ENCODE assay signal across 2 cellular contexts in genomic region chr6:8084586-8084985, GRCh38.
TF ChIP-seq lines count a peak whose summit lies in the region.

No MANE protein-coding gene starts in this region.

TF ChIP-seq in IMR-90, 13 proteins besides CTCF, POLR2A, EP300 and RAD21 (continued from another document):
- TF ChIP-seq FOS (IDR thresholded peaks at IDR 0.05; ENCODE audit: low read depth, low read length) (no peak), CEBPB (IDR thresholded peaks at IDR 0.05; ENCODE audit: low read depth, low read length) (no peak), MXI1 (IDR thresholded peaks at IDR 0.05; ENCODE audit: borderline replicate concordance, low read depth, low read length) (no peak), NFE2L2 (IDR thresholded peaks at IDR 0.05; ENCODE audit: low read depth, low read length) (no peak), RCOR1 (IDR thresholded peaks at IDR 0.05; ENCODE audit: insufficient replicate concordance, low read length) (no peak), MAFK (IDR thresholded peaks at IDR 0.05; ENCODE audit: low read depth, low read length) (no peak)

TF ChIP-seq in liver, 16 proteins besides CTCF, POLR2A, EP300 and RAD21 (continued from another document):
- TF ChIP-seq REST (IDR thresholded peaks at IDR 0.05) (no peak), HNF4G (IDR thresholded peaks at IDR 0.05) (no peak), MAX (IDR thresholded peaks at IDR 0.05) (no peak), GABPA (IDR thresholded peaks at IDR 0.05 in 1 of 2, conservative IDR thresholded peaks at IDR 0.05 in 1 of 2) (no peak), TAF1 (conservative IDR thresholded peaks at IDR 0.05) (no peak), ZBTB33 (IDR thresholded peaks at IDR 0.05) (no peak), FOXA2 (IDR thresholded peaks at IDR 0.05) (no peak), NR2F2 (IDR thresholded peaks at IDR 0.05) (no peak), HNF4A (conservative IDR thresholded peaks at IDR 0.05) (no peak), EGR1 (IDR thresholded peaks at IDR 0.05; ENCODE audit: low read depth in 2 of 2) (no peak), JUND (IDR thresholded peaks at IDR 0.05) (no peak), ATF3 (IDR thresholded peaks at IDR 0.05) (no peak), RXRA (IDR thresholded peaks at IDR 0.05) (no peak), SP1 (IDR thresholded peaks at IDR 0.05) (no peak)
TF ChIP-seq in liver: peak in this region for 0.
